ENCODE assay signal across 7 cellular contexts in the genomic region with DNA sequence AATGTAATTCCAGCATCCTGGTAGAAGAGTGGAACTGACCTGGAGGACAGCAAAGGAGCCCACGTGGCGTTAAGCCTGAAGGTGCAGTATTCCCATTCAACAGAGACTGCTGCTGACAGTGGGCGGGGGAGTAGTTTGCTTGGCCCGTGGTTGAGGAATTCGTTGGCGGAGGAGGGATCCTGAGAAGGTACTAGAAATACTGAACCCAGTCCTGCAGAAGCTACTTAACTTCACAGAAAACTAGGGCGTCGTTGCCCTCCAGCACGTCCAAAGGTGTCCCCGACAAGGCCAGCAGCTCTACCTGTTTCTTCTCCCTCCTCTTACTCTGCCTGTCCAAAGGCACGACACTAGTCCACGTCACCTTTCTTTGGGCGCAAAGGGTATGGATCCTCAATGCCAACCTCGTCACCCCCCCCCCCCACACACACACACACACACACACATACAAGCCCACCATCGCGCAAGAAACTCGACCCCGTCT. TPM values are rescaled to one million over a fixed set of nuclear protein-coding genes. Genes with fewer than 3 reads are reported as not detected.
DNase-seq lines count a peak whose midpoint lies in the region; ATAC-seq and TF ChIP-seq lines count a peak whose summit lies in the region.

No MANE protein-coding gene starts in this region.

- TF ChIP-seq CTCF in GM12864 (IDR thresholded peaks at IDR 0.05; ENCODE audit: low read depth, low read length, missing control alignments) (no peak), OCI-LY1 (IDR thresholded peaks at IDR 0.05; ENCODE audit: low read length) (no peak)

- no peaks in the 10 kb centered on the region for H3K9me3 Mint-ChIP-seq in central memory CD8-positive, alpha-beta T cell
- no peaks in the 10 kb centered on the region for H3K9me3 Mint-ChIP-seq in stimulated activated effector memory CD8-positive, alpha-beta T cell treated with anti-CD3 and anti-CD28 coated beads, Interleukin-12 subunit alpha, Interleukin-12 subunit beta, amount 100 ng/mL, for 72 hours

- peak overlapping the region; percentile 89 for H3K4me3 ChIP-seq in GM12864 (ENCODE audit: low read depth, low read length)
- peak overlapping the region; percentile 70 for H3K4me3 ChIP-seq in OCI-LY1 (ENCODE audit: low read depth, low read length, poor library complexity, severe bottlenecking)

- no peaks in the 10 kb centered on the region for H3K27me3 Mint-ChIP-seq in central memory CD8-positive, alpha-beta T cell

- H2AFZ ChIP-seq in OCI-LY1 (ENCODE audit: low read length), result no peak overlapping the region

- no peaks in the 10 kb centered on the region for H3K9me2 ChIP-seq in OCI-LY1 (ENCODE audit: low read depth, low read length)

- peak overlapping the region; percentile 8 for H3K27ac ChIP-seq in OCI-LY1 (ENCODE audit: low read depth, low read length, poor library complexity, severe bottlenecking)

- H3K36me3 Mint-ChIP-seq in central memory CD8-positive, alpha-beta T cell (ENCODE audit: insufficient read depth), result peaks cover 24% of the 10 kb centered on the region
- peaks cover 37% of the 10 kb centered on the region for H3K36me3 Mint-ChIP-seq in stimulated activated effector memory CD8-positive, alpha-beta T cell treated with anti-CD3 and anti-CD28 coated beads, Interleukin-12 subunit alpha, Interleukin-12 subunit beta, amount 100 ng/mL, for 72 hours

- no peaks in the 10 kb centered on the region for H3F3A ChIP-seq in OCI-LY1 (ENCODE audit: insufficient read depth, low read length)

- H3K4me1 Mint-ChIP-seq in central memory CD8-positive, alpha-beta T cell, result peaks cover 57% of the 10 kb centered on the region
- H3K4me1 Mint-ChIP-seq in stimulated activated effector memory CD8-positive, alpha-beta T cell treated with anti-CD3 and anti-CD28 coated beads, Interleukin-12 subunit alpha, Interleukin-12 subunit beta, amount 100 ng/mL, for 72 hours, result peaks cover 40% of the 10 kb centered on the region

- intact Hi-C loops in left colon (cut with DNase I, micrococcal nuclease), result loop anchor here in 1 of 2 donors (10.0 kb wide), 1 partner anchor 47 kb away; the partner anchor contains the start of gene TWF1

- peak overlapping the region; percentile 96 for H3K4me3 Mint-ChIP-seq in central memory CD8-positive, alpha-beta T cell
- peak overlapping the region; percentile 96 for H3K4me3 Mint-ChIP-seq in stimulated activated effector memory CD8-positive, alpha-beta T cell treated with anti-CD3 and anti-CD28 coated beads, Interleukin-12 subunit alpha, Interleukin-12 subunit beta, amount 100 ng/mL, for 72 hours

- no peaks in the 10 kb centered on the region for H3K9me3 ChIP-seq in OCI-LY1 (ENCODE audit: low read length)

- peak overlapping the region; percentile 94 for H3K4me2 ChIP-seq in OCI-LY1 (ENCODE audit: low read length)

- H3K4me1 ChIP-seq in OCI-LY1 (ENCODE audit: insufficient read depth, low read length, severe bottlenecking), result peaks cover 43% of the 10 kb centered on the region

- DNase-seq in GM12864 (ENCODE audit: low read depth) (peak; percentile 10), left colon (peak in 1 of 2 donors; percentile 44), DMS153 treated with DMSO at 0.1 percent for 48 hours (lab: John Stamatoyannopoulos, UW; ENCODE audit: unreplicated experiment) (no peak)
- DNase-seq in central memory CD8-positive, alpha-beta T cell (ENCODE audit: low spot score in 2 of 2), result peak in 1 of 2 donors; percentile 14
- DNase-seq in stimulated activated effector memory CD8-positive, alpha-beta T cell treated with anti-CD3 and anti-CD28 coated beads, Interleukin-12 subunit alpha, Interleukin-12 subunit beta, amount 100 ng/mL, for 72 hours (ENCODE audit: low spot score in 2 of 2), result peak in 1 of 2 donors; percentile 11

- peaks cover 27% of the 10 kb centered on the region for H3K36me3 ChIP-seq in OCI-LY1 (ENCODE audit: insufficient read depth, low read length)

- H3K27ac Mint-ChIP-seq in central memory CD8-positive, alpha-beta T cell (ENCODE audit: low read depth), result peak overlapping the region; percentile 98
- H3K27ac Mint-ChIP-seq in stimulated activated effector memory CD8-positive, alpha-beta T cell treated with anti-CD3 and anti-CD28 coated beads, Interleukin-12 subunit alpha, Interleukin-12 subunit beta, amount 100 ng/mL, for 72 hours, result peak overlapping the region; percentile 98

- no peaks in the 10 kb centered on the region for H3K27me3 ChIP-seq in OCI-LY1 (ENCODE audit: insufficient read depth, low read length)

- peak overlapping the region; percentile 79 for H3K9ac ChIP-seq in OCI-LY1 (ENCODE audit: low read length)

- H3K79me2 ChIP-seq in OCI-LY1 (ENCODE audit: insufficient read depth, low read length), result peaks cover 24% of the 10 kb centered on the region

- ATAC-seq in HG02678 (IDR thresholded peaks at IDR 0.05; ENCODE audit: unreplicated experiment) (peak; percentile 4), left colon (peak; percentile 49)
- ATAC-seq in central memory CD8-positive, alpha-beta T cell (replicated peaks; ENCODE audit: extremely low read depth, poor library complexity, severe bottlenecking), result peak; percentile 4
- ATAC-seq in stimulated activated effector memory CD8-positive, alpha-beta T cell treated with anti-CD3 and anti-CD28 coated beads, Interleukin-12 subunit alpha, Interleukin-12 subunit beta, amount 100 ng/mL, for 72 hours, result peak; percentile 20

- no peaks in the 10 kb centered on the region for H4K20me1 ChIP-seq in OCI-LY1 (ENCODE audit: insufficient read depth, low read length)

RNA-seq across cellular contexts. Expression of gene PUS7L, which starts 0.3 kb away (rescaled TPM):
- total RNA-seq in left colon, result 10 to 100 TPM; 13.3 to 15.2 TPM

RNA-seq across cellular contexts. Expression of gene IRAK4, which starts 0.5 kb away (rescaled TPM):
- 10 to 100 TPM; 17.3 to 19.4 TPM for total RNA-seq in left colon

RNA-seq across cellular contexts. Expression of gene TWF1, which starts 47.8 kb away (rescaled TPM):
- 100 to 1,000 TPM; 110 to 131 TPM for total RNA-seq in left colon
